Comparison of ENCODE assay signal across 26 cellular contexts in the genomic region with DNA sequence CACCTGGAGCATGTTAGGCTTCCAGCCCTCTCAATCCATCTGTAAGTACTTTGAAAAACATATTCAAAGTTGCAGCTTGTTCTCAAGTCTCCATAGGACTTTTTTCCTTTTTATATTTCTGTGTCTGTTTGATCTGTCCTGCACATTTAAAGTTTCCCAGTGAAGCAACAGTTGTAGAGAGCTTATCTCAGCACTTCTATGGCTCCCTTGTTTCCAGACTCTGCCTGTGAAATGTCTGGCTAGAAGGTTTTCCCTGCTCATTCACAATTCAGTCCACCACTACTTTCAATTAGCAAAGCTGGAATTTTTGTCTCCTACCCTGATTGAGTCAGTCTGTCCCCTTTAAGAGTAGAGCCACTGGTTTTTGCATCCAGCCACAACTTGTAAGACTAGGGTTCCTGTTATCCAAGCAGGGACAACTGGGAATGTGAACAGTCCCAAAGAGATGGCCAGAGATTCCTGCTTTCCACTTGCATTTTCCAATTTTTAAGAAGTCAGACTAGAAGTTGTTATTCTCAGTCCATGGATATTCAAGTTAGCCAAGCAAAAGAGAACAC.
DNase-seq lines count a peak whose midpoint lies in the region; ATAC-seq and TF ChIP-seq lines count a peak whose summit lies in the region.
"Had no signal": no experiment of that assay in that cellular context is flagged by ENCODE, and none has a peak within 500 bp of the region (broad histone marks: within the 10 kb centered on the region; RNA-seq: fewer than 3 reads in every experiment).

No MANE protein-coding gene starts in this region.

- H3K27ac Mint-ChIP-seq in H9 = peak overlapping the region in 1 of 3 experiments; percentile 4; a peak in 1 of 7 replicates
- peak overlapping the region; percentile 16 for H3K27ac Mint-ChIP-seq in neural crest cell (ENCODE audit: unreplicated experiment)
- H3K27ac Mint-ChIP-seq: activated B cell treated with CpG ODN at 0.5 μM for 24 hours; activated CD8-positive, alpha-beta memory T cell treated with anti-CD3 and anti-CD28 coated beads, Interleukin-2, amount 10 ng/mL, durations not matched to agents 7 days and 5 days; activated T-cell treated with anti-CD3 and anti-CD28 coated beads, Interleukin-2, amount 50 U/mL, for 72 hours had no signal

- no TSS peak for BruUV-seq in PC-9 (replicated peaks; lab: Mats Ljungman, UMichigan)

- H3K27me3 Mint-ChIP-seq in H9 (ENCODE audit: low read depth) (no peaks in the 10 kb centered on the region), neural crest cell (ENCODE audit: low read depth) (no peaks in the 10 kb centered on the region)
- H3K27me3 Mint-ChIP-seq: activated B cell treated with CpG ODN at 0.5 μM for 24 hours; activated CD8-positive, alpha-beta memory T cell treated with anti-CD3 and anti-CD28 coated beads, Interleukin-2, amount 10 ng/mL, durations not matched to agents 7 days and 5 days; brain had no signal

- no peak overlapping the region for H2BK120ac ChIP-seq in H9 (ENCODE audit: low read depth, low read length, poor library complexity, severe bottlenecking)

- H3K9me2 ChIP-seq in PC-9 (ENCODE audit: insufficient read depth) = no peaks in the 10 kb centered on the region

- H3K4me3 ChIP-seq in PC-9 = no peak overlapping the region
- no peak overlapping the region for H3K4me3 ChIP-seq in left ventricle myocardium inferior
- H3K4me3 ChIP-seq: BLaER1 treated with 17β-estradiol and CSF1 and Interleukin-3, amounts not matched to agents 10 nM and 100 nM; psoas muscle; transverse colon had no signal

- H4K91ac ChIP-seq in H9 (ENCODE audit: insufficient read length, low read depth, low read length) = no peak overlapping the region

- H4K20me1 ChIP-seq in H9 (ENCODE audit: control insufficient read depth, insufficient read depth, insufficient read length) = no peaks in the 10 kb centered on the region
- no peaks in the 10 kb centered on the region for H4K20me1 ChIP-seq in PC-9 (ENCODE audit: insufficient read depth)
- H4K20me1 ChIP-seq: BLaER1 treated with 17β-estradiol and CSF1 and Interleukin-3, amounts not matched to agents 10 nM and 100 nM had no signal

- H2AK5ac ChIP-seq in H9 (ENCODE audit: insufficient read length, low read length) = no peak overlapping the region

- H3K36me3 Mint-ChIP-seq in H9 (ENCODE audit: insufficient read depth in 1 of 3, low read depth in 3 of 3) (no peaks in the 10 kb centered on the region), neural crest cell (ENCODE audit: low read depth) (no peaks in the 10 kb centered on the region)
- H3K36me3 Mint-ChIP-seq: activated CD8-positive, alpha-beta memory T cell treated with anti-CD3 and anti-CD28 coated beads, Interleukin-2, amount 10 ng/mL, durations not matched to agents 7 days and 5 days; brain had no signal

- no peak overlapping the region for H3K56ac ChIP-seq in H9 (ENCODE audit: insufficient read length, low read depth, low read length)

- no peak overlapping the region for H3K14ac ChIP-seq in H9 (ENCODE audit: insufficient read depth, low read length)

- no peak overlapping the region for H2BK20ac ChIP-seq in H9 (ENCODE audit: low read depth, low read length, poor library complexity, severe bottlenecking)

- no peak overlapping the region for H2BK15ac ChIP-seq in H9 (ENCODE audit: low read depth, low read length)

- H3K4me3 Mint-ChIP-seq in H9 (no peak overlapping the region), neural crest cell (no peak overlapping the region)
- H3K4me3 Mint-ChIP-seq: activated B cell treated with CpG ODN at 0.5 μM for 24 hours; activated CD8-positive, alpha-beta memory T cell treated with anti-CD3 and anti-CD28 coated beads, Interleukin-2, amount 10 ng/mL, durations not matched to agents 7 days and 5 days; activated T-cell treated with anti-CD3 and anti-CD28 coated beads, Interleukin-2, amount 50 U/mL, for 72 hours had no signal

- POLR2A ChIA-PET in PC-9 (lab: Charles Lee; ENCODE audit: unreplicated experiment) = no interaction called here

- CTCF ChIA-PET in PC-9 (lab: Charles Lee) = no interaction called here

- no peak overlapping the region for H3T11ph ChIP-seq in H9 (ENCODE audit: low read length)

- no peak overlapping the region for H2BK12ac ChIP-seq in H9 (ENCODE audit: insufficient read length, low read depth, low read length)

- no peak overlapping the region for H3K23ac ChIP-seq in H9 (ENCODE audit: insufficient read length, low read depth, low read length)

- H3K4me1 ChIP-seq in H9 (ENCODE audit: insufficient read depth, low read length) = no peaks in the 10 kb centered on the region
- no peaks in the 10 kb centered on the region for H3K4me1 ChIP-seq in PC-9 (replicated peaks; ENCODE audit: insufficient read depth)
- peaks cover 5% of the 10 kb centered on the region for H3K4me1 ChIP-seq in left ventricle myocardium inferior
- H3K4me1 ChIP-seq: psoas muscle, transverse colon had no signal

- H3K27ac ChIP-seq in H9 (ENCODE audit: insufficient read length, low read depth, low read length) = no peak overlapping the region
- no peak overlapping the region for H3K27ac ChIP-seq in PC-9
- H3K27ac ChIP-seq in left ventricle myocardium inferior (replicated peaks) = peak overlapping the region; percentile 35
- H3K27ac ChIP-seq: BLaER1 treated with 17β-estradiol and CSF1 and Interleukin-3, amounts not matched to agents 10 nM and 100 nM; epithelial cell of prostate; psoas muscle; transverse colon had no signal

- ATAC-seq in sciatic nerve (no peak), HG03457 (IDR thresholded peaks at IDR 0.05; ENCODE audit: unreplicated experiment) (no peak)
- ATAC-seq: activated CD8-positive, alpha-beta memory T cell treated with anti-CD3 and anti-CD28 coated beads, Interleukin-2, amount 10 ng/mL, durations not matched to agents 7 days and 5 days; activated T-cell treated with anti-CD3 and anti-CD28 coated beads, Interleukin-2, amount 50 U/mL, for 72 hours; PC-3; psoas muscle had no signal

- no peaks in the 10 kb centered on the region for H3K9me3 ChIP-seq in H9 (ENCODE audit: control insufficient read depth, low read depth, low read length)
- H3K9me3 ChIP-seq in PC-9 (ENCODE audit: insufficient read depth, low read depth) = no peaks in the 10 kb centered on the region
- H3K9me3 ChIP-seq in left ventricle myocardium inferior (replicated peaks) = no peaks in the 10 kb centered on the region
- H3K9me3 ChIP-seq: BLaER1 treated with 17β-estradiol and CSF1 and Interleukin-3, amounts not matched to agents 10 nM and 100 nM; psoas muscle; transverse colon had no signal

- H3K79me2 ChIP-seq in H9 (ENCODE audit: insufficient read depth, low read length) (no peaks in the 10 kb centered on the region), PC-9 (ENCODE audit: low read depth) (no peaks in the 10 kb centered on the region)

- no peak overlapping the region for H3K9ac ChIP-seq in H9 (ENCODE audit: extremely low read depth, insufficient read length, low read length)

- H2BK5ac ChIP-seq in H9 (ENCODE audit: insufficient read length, low read length) = no peak overlapping the region

- H2AFZ ChIP-seq in H9 (ENCODE audit: low read length) (peak overlapping the region; percentile 23), PC-9 (0 out of 2 replicates have a peak overlapping the region, but pooled peaks have one; percentile 27)

- no peaks in the 10 kb centered on the region for H3K79me1 ChIP-seq in H9 (ENCODE audit: insufficient read depth, low read depth, low read length, poor library complexity, severe bottlenecking)

- no peak overlapping the region for H4K8ac ChIP-seq in H9 (replicated peaks; ENCODE audit: insufficient read length, low read depth, low read length)

- H3F3A ChIP-seq in PC-9 (ENCODE audit: insufficient read depth, low read depth) = no peaks in the 10 kb centered on the region

- intact Hi-C loops in PC-9 (cut with micrococcal nuclease; ENCODE audit: unreplicated experiment) (no loop called here), left ventricle myocardium inferior (cut with micrococcal nuclease) (no loop called here), sciatic nerve (cut with DNase I) (no loop called here)

- H3K36me3 ChIP-seq in PC-9 (ENCODE audit: low read depth) (no peaks in the 10 kb centered on the region), left ventricle myocardium inferior (no peaks in the 10 kb centered on the region)
- H3K36me3 ChIP-seq: BLaER1 treated with 17β-estradiol and CSF1 and Interleukin-3, amounts not matched to agents 10 nM and 100 nM; transverse colon had no signal

- H3K23me2 ChIP-seq in H9 (ENCODE audit: insufficient read length, low read depth, low read length, poor library complexity, severe bottlenecking) = no peaks in the 10 kb centered on the region

- no peak for DNase-seq in H9
- no peak for DNase-seq in PC-9
- DNase-seq in left ventricle myocardium inferior = no peak
- no peak for DNase-seq in neural crest cell (ENCODE audit: low read depth, low spot score)
- no peak for DNase-seq in sciatic nerve (ENCODE audit: low spot score)
- DNase-seq in activated T-cell treated with anti-CD3 and anti-CD28 coated beads for 4 hours = no peak
- DNase-seq: activated B cell treated with CpG ODN at 0.5 μM for 24 hours; activated CD4-positive, alpha-beta T cell treated with anti-CD3 and anti-CD28 coated beads, Interleukin-2, amount 50 U/mL, for 1 hour; activated CD8-positive, alpha-beta memory T cell treated with anti-CD3 and anti-CD28 coated beads, Interleukin-2, amount 10 ng/mL, durations not matched to agents 7 days and 5 days; activated naive CD4-positive, alpha-beta T cell treated with Interleukin-2 at 50 U/mL for 16 hours; activated T-cell treated with anti-CD3 and anti-CD28 coated beads, Interleukin-2, amount 50 U/mL, for 72 hours; DMS79; effector CD4-positive, alpha-beta T cell; Karpas-422; NCI-H1436; NCI-H2081 treated with DMSO at 0.1 percent for 48 hours; NCI-H345; PC-3; psoas muscle; SHP77 treated with DMSO at 0.1 percent for 48 hours; T1000; transverse colon had no signal

- H3K27me3 ChIP-seq in H9 (ENCODE audit: insufficient read depth, low read length) = no peaks in the 10 kb centered on the region
- H3K27me3 ChIP-seq in PC-9 (ENCODE audit: insufficient read depth, low read depth) = no peaks in the 10 kb centered on the region
- H3K27me3 ChIP-seq in left ventricle myocardium inferior (ENCODE audit: low read depth) = no peaks in the 10 kb centered on the region
- H3K27me3 ChIP-seq: BLaER1 treated with 17β-estradiol and CSF1 and Interleukin-3, amounts not matched to agents 10 nM and 100 nM; transverse colon had no signal

- no peak overlapping the region for H3K4me2 ChIP-seq in H9 (ENCODE audit: insufficient read depth, insufficient read length, low read length)
- no peak overlapping the region for H3K4me2 ChIP-seq in PC-9

- no peak overlapping the region for H4K5ac ChIP-seq in H9 (ENCODE audit: insufficient read length, low read depth, low read length)

- H3K9me3 Mint-ChIP-seq in H9 = no peaks in the 10 kb centered on the region
- H3K9me3 Mint-ChIP-seq in neural crest cell = no peaks in the 10 kb centered on the region
- H3K9me3 Mint-ChIP-seq: activated B cell treated with CpG ODN at 0.5 μM for 24 hours, brain had no signal

- no peak overlapping the region for H3K4ac ChIP-seq in H9 (ENCODE audit: low read depth, low read length)

- no peak overlapping the region for H3K18ac ChIP-seq in H9 (ENCODE audit: insufficient read length, low read depth, low read length)

- H3K4me1 Mint-ChIP-seq in H9 (no peaks in the 10 kb centered on the region), neural crest cell (peaks cover 19% of the 10 kb centered on the region)
- H3K4me1 Mint-ChIP-seq: activated B cell treated with CpG ODN at 0.5 μM for 24 hours; activated CD8-positive, alpha-beta memory T cell treated with anti-CD3 and anti-CD28 coated beads, Interleukin-2, amount 10 ng/mL, durations not matched to agents 7 days and 5 days; brain had no signal

- TF ChIP-seq CTCF in H9 (conservative IDR thresholded peaks at IDR 0.05) (no peak), PC-9 (conservative IDR thresholded peaks at IDR 0.05) (no peak), left ventricle myocardium inferior (IDR thresholded peaks at IDR 0.05; ENCODE audit: borderline replicate concordance) (no peak), neural crest cell (conservative IDR thresholded peaks at IDR 0.05) (no peak)
